Comparison of ENCODE assay signal across 30 cellular contexts in genomic region chr3:78718707-78719106, GRCh38.
DNase-seq lines count a peak whose midpoint lies in the region; ATAC-seq, FAIRE-seq and TF ChIP-seq lines count a peak whose summit lies in the region.
"Had no signal": no experiment of that assay in that cellular context is flagged by ENCODE, and none has a peak within 500 bp of the region (broad histone marks: within the 10 kb centered on the region; RNA-seq: fewer than 3 reads in every experiment).

No MANE protein-coding gene starts in this region.

- no peak for FAIRE-seq in HepG2 (lab: Jason Lieb, UNC)
- FAIRE-seq: A549, D721Med had no signal

- H3K27me3 ChIP-seq in HepG2 (ENCODE audit: control insufficient read depth in 1 of 2, insufficient read depth in 2 of 2, low read length in 2 of 2) (no peaks in the 10 kb centered on the region), right lobe of liver (no peaks in the 10 kb centered on the region)
- H3K27me3 ChIP-seq: BE2C; BLaER1; BLaER1 treated with 17β-estradiol and CSF1 and Interleukin-3, amounts not matched to agents 10 nM and 100 nM had no signal

- no peak for TF ChIP-seq CTCF in HepG2 (CRISPR knock-in tag; IDR thresholded peaks at IDR 0.05)
- TF ChIP-seq CTCF in right lobe of liver (IDR thresholded peaks at IDR 0.05) = no peak
- TF ChIP-seq CTCF in HEK293 (tag by site-specific recombination; IDR thresholded peaks at IDR 0.05) = no peak

- intact Hi-C loops in HepG2 (cut with micrococcal nuclease; ENCODE audit: unreplicated experiment) (no loop called here), right lobe of liver (cut with DNase I) (no loop called here)

- ATAC-seq in HepG2 (no peak), right lobe of liver (no peak)
- ATAC-seq: A549; CD8-positive, alpha-beta T cell had no signal

- no peak overlapping the region for H3K4me3 ChIP-seq in HepG2 (replicated peaks in 1 of 3; ENCODE audit: insufficient read depth in 1 of 3, low read depth in 2 of 3, low read length in 3 of 3)
- H3K4me3 ChIP-seq in right lobe of liver = no peak overlapping the region
- H3K4me3 ChIP-seq in HEK293 (ENCODE audit: low read depth, low read length) = no peak overlapping the region
- H3K4me3 ChIP-seq: A549; BLaER1; BLaER1 treated with 17β-estradiol and CSF1 and Interleukin-3, amounts not matched to agents 10 nM and 100 nM had no signal

- H2AFZ ChIP-seq in HepG2 (ENCODE audit: low read length) = no peak overlapping the region

- H3K9me3 ChIP-seq in HepG2 (ENCODE audit: low read length) (no peaks in the 10 kb centered on the region), right lobe of liver (no peaks in the 10 kb centered on the region), HEK293 (ENCODE audit: control insufficient read depth, insufficient read depth, low read depth, low read length) (no peaks in the 10 kb centered on the region)
- H3K9me3 ChIP-seq: A549, BE2C, Caco-2 had no signal

- H3K79me2 ChIP-seq in HepG2 (ENCODE audit: insufficient read depth, low read length) = no peaks in the 10 kb centered on the region

- H3K27ac ChIP-seq in HepG2 (ENCODE audit: extremely low read length, insufficient read depth, low read length) (no peak overlapping the region), right lobe of liver (no peak overlapping the region), HEK293 (ENCODE audit: extremely low read depth, low read depth, low read length) (no peak overlapping the region)
- H3K27ac ChIP-seq: 22Rv1; A549; BLaER1; BLaER1 treated with 17β-estradiol and CSF1 and Interleukin-3, amounts not matched to agents 10 nM and 100 nM; C4-2B had no signal

- no peak overlapping the region for H3K9ac ChIP-seq in HepG2 (ENCODE audit: insufficient read depth, low read depth, low read length)
- H3K9ac ChIP-seq: BLaER1; BLaER1 treated with 17β-estradiol and CSF1 and Interleukin-3, amounts not matched to agents 10 nM and 100 nM had no signal

- POLR2A ChIA-PET in HepG2 (lab: Yijun Ruan, JAX) (no interaction called here), HEK293 (lab: Yijun Ruan, JAX) (no interaction called here)

- H3K36me3 ChIP-seq in HepG2 (replicated peaks in 1 of 2; ENCODE audit: control insufficient read depth in 1 of 2, insufficient read depth in 2 of 2, low read length in 2 of 2) (peaks cover 2 to 20% of the 10 kb centered on the region in 2 experiments), right lobe of liver (no peaks in the 10 kb centered on the region), HEK293 (ENCODE audit: control insufficient read depth in 2 of 2, insufficient read depth in 1 of 2, low read length in 2 of 2) (peaks cover 0 to 18% of the 10 kb centered on the region in 2 experiments; a peak in 2 of 3 replicates)

- DNase-seq in HepG2 (ENCODE audit: low spot score) = no peak
- DNase-seq in right lobe of liver = no peak
- DNase-seq in DMS114 treated with DMSO at 0.1 percent for 48 hours (lab: John Stamatoyannopoulos, UW; ENCODE audit: unreplicated experiment) = no peak
- DNase-seq: 8988T; ACHN; AML-193; BE2C; C1 segment of cervical spinal cord; Caco-2; Calu3; CD4-positive, alpha-beta memory T cell; CD4-positive, alpha-beta T cell; CD4-positive, CD25-positive, alpha-beta regulatory T cell; CD8-positive, alpha-beta memory T cell; CD8-positive, alpha-beta T cell; COR-L47; DMS 273 treated with DMSO at 0.1 percent for 48 hours; DMS153; DMS53; DMS79; DMS79 treated with DMSO at 0.1 percent for 48 hours; DND-41; EL had no signal

- no peak for TF ChIP-seq POLR2A in HepG2 (IDR thresholded peaks at IDR 0.05; ENCODE audit: insufficient read depth in 1 of 2, low read depth in 2 of 2, low read length in 2 of 2)
- no peak for TF ChIP-seq POLR2A in right lobe of liver (IDR thresholded peaks at IDR 0.05)

- CTCF ChIA-PET in HepG2 (lab: Yijun Ruan, JAX; ENCODE audit: low intra/inter-chr PET ratio, low total read pairs) (no interaction called here), HEK293 (lab: Yijun Ruan, JAX) (no interaction called here)

- in situ Hi-C loops in HepG2 (cut with HindIII; ENCODE audit: extremely low pct_ligation_motif_present, low pct_unique_long_range_greater_than_20kb) = no loop called here

- no peak for TF ChIP-seq EP300 in HepG2 (IDR thresholded peaks at IDR 0.05; ENCODE audit: low read depth in 2 of 2, low read length in 2 of 2)
- TF ChIP-seq EP300 in HepG2 (CRISPR knock-in tag; IDR thresholded peaks at IDR 0.05; ENCODE audit: borderline replicate concordance) = no peak

- H3K4me1 ChIP-seq in HepG2 (ENCODE audit: insufficient read depth, low read length) (peaks cover 8% of the 10 kb centered on the region), right lobe of liver (no peaks in the 10 kb centered on the region), HEK293 (ENCODE audit: control insufficient read depth, insufficient read depth, low read length) (no peaks in the 10 kb centered on the region)
- H3K4me1 ChIP-seq: BE2C, Caco-2 had no signal

- H4K20me1 ChIP-seq in HepG2 (ENCODE audit: insufficient read depth, low read length) = no peaks in the 10 kb centered on the region
- H4K20me1 ChIP-seq: BLaER1; BLaER1 treated with 17β-estradiol and CSF1 and Interleukin-3, amounts not matched to agents 10 nM and 100 nM had no signal

- no TSS peak for BruUV-seq in HepG2 (replicated peaks; lab: Mats Ljungman, UMichigan)

- no peak for TF ChIP-seq RAD21 in HepG2 (CRISPR knock-in tag; IDR thresholded peaks at IDR 0.05)

- no peak overlapping the region for H3K4me2 ChIP-seq in HepG2 (ENCODE audit: low read depth, low read length)
- H3K4me2 ChIP-seq: A549; BLaER1; BLaER1 treated with 17β-estradiol and CSF1 and Interleukin-3, amounts not matched to agents 10 nM and 100 nM had no signal

TF ChIP-seq in HepG2, 621 proteins besides CTCF, POLR2A, EP300 and RAD21:
- TF ChIP-seq, protein P1, sequence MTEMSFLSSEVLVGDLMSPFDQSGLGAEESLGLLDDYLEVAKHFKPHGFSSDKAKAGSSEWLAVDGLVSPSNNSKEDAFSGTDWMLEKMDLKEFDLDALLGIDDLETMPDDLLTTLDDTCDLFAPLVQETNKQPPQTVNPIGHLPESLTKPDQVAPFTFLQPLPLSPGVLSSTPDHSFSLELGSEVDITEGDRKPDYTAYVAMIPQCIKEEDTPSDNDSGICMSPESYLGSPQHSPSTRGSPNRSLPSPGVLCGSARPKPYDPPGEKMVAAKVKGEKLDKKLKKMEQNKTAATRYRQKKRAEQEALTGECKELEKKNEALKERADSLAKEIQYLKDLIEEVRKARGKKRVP (CRISPR knock-in tag; IDR thresholded peaks at IDR 0.05) = no peak
- TF ChIP-seq ZNF660 (CRISPR knock-in tag; IDR thresholded peaks at IDR 0.05; ENCODE audit: borderline replicate concordance, low read depth) (no peak), HMGA1 (CRISPR knock-in tag; conservative IDR thresholded peaks at IDR 0.05) (no peak), PPARG (CRISPR knock-in tag; conservative IDR thresholded peaks at IDR 0.05) (no peak), PCBP2 (optimal IDR thresholded peaks at IDR 0.05; ENCODE audit: low read depth, low read length, poor library complexity, severe bottlenecking) (peak; percentile 30), TAF15 (IDR thresholded peaks at IDR 0.05; ENCODE audit: low read depth, low read length, poor library complexity, severe bottlenecking) (no peak), NFIC (IDR thresholded peaks at IDR 0.05; ENCODE audit: low read length) (no peak), ZNF33A (CRISPR knock-in tag; IDR thresholded peaks at IDR 0.05; ENCODE audit: borderline replicate concordance) (no peak), HNRNPK (IDR thresholded peaks at IDR 0.05; ENCODE audit: low read depth, low read length, poor library complexity, severe bottlenecking) (peak; percentile 99)

TF ChIP-seq in HEK293, 187 proteins besides CTCF, POLR2A, EP300 and RAD21:
- TF ChIP-seq ZNF366 (tag by site-specific recombination; conservative IDR thresholded peaks at IDR 0.05) = 0 out of 2 replicates have a peak, but pooled peaks have one; percentile 24
- TF ChIP-seq, protein P2, sequence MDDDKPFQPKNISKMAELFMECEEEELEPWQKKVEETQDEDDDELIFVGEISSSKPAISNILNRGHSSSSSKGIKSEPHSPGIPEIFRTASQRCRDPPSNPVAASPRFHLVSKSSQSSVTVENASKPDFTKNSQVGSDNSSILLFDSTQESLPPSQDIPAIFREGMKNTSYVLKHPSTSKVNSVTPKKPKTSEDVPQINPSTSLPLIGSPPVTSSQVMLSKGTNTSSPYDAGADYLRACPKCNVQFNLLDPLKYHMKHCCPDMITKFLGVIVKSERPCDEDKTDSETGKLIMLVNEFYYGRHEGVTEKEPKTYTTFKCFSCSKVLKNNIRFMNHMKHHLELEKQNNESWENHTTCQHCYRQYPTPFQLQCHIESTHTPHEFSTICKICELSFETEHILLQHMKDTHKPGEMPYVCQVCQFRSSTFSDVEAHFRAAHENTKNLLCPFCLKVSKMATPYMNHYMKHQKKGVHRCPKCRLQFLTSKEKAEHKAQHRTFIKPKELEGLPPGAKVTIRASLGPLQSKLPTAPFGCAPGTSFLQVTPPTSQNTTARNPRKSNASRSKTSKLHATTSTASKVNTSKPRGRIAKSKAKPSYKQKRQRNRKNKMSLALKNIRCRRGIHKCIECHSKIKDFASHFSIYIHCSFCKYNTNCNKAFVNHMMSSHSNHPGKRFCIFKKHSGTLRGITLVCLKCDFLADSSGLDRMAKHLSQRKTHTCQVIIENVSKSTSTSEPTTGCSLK (tag by site-specific recombination; IDR thresholded peaks at IDR 0.05) = no peak
